In the genomic region with DNA sequence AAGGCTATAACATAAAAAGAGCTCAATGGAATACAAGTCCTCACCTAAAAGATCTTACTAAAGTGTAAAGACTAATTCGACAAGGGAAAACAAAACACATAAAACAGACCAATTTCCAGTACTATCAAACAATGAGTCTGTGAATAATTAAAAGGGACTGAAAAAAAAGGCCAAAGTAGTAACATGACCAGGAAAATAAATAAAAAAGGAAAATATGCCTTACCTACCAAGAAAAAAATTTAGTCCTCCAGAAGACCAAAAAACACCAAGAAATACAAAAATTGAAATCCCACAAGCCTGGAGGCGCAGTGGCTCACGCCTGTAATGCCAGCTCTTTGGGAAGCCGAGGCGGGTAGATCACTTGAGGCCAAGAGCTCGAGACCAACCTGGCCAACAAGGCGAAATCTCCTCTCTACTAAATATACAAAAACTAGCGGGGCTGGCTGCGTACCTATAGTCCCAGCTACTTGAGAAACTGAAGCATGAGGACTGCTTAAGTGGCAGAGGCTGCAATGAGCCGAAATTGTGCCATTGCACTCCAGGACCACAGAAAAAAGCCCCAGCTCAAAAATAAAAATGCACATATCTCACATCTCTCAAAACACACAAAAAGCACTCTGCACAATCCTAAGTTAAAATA, we compare ENCODE assay signal across 8 cellular contexts.
DNase-seq lines count a peak whose midpoint lies in the region; ATAC-seq and TF ChIP-seq lines count a peak whose summit lies in the region.

No MANE protein-coding gene starts in this region.

- TF ChIP-seq CTCF in RWPE2 (IDR thresholded peaks at IDR 0.05; ENCODE audit: poor library complexity, severe bottlenecking) (no peak), colonic mucosa (IDR thresholded peaks at IDR 0.05) (no peak), transverse colon (IDR thresholded peaks at IDR 0.05) (peak in 1 of 5 experiments; percentile 4)

- TF ChIP-seq POLR2A in transverse colon (IDR thresholded peaks at IDR 0.05), result no peak

- no peak for ATAC-seq in RWPE2 (ENCODE audit: low read depth)
- peak; percentile 81 to 86 for ATAC-seq in natural killer cell treated with Interleukin-12 subunit alpha and Interleukin-12 subunit beta and Interleukin-15 and Interleukin-18, amount 100 ng/mL, for 72 hours

- TF ChIP-seq EP300 in transverse colon (IDR thresholded peaks at IDR 0.05; ENCODE audit: low read depth), result no peak

- H3K27ac ChIP-seq in RWPE2 (ENCODE audit: poor library complexity, severe bottlenecking), result peak overlapping the region; percentile 40
- H3K27ac ChIP-seq in colonic mucosa, result peak overlapping the region; percentile 65
- peak overlapping the region; percentile 69 to 89 (median 84) for H3K27ac ChIP-seq in transverse colon

- H3K4me1 Mint-ChIP-seq in natural killer cell treated with Interleukin-12 subunit alpha and Interleukin-12 subunit beta and Interleukin-15 and Interleukin-18, amount 100 ng/mL, for 72 hours (ENCODE audit: low read depth in 2 of 2), result peaks cover 8% of the 10 kb centered on the region in 2 donors

- H3K9me3 Mint-ChIP-seq in natural killer cell treated with Interleukin-12 subunit alpha and Interleukin-12 subunit beta and Interleukin-15 and Interleukin-18, amount 100 ng/mL, for 72 hours, result no peaks in the 10 kb centered on the region

- H3K9me3 ChIP-seq in RWPE2 (ENCODE audit: severe bottlenecking), result no peaks in the 10 kb centered on the region
- no peaks in the 10 kb centered on the region for H3K9me3 ChIP-seq in colonic mucosa
- no peaks in the 10 kb centered on the region for H3K9me3 ChIP-seq in transverse colon

- intact Hi-C loops in colonic mucosa (cut with DNase I), result loop anchor here (10.0 kb wide), 1 partner anchor 106 kb away; no protein-coding TSS in a partner anchor
- intact Hi-C loops in transverse colon (cut with DNase I; ENCODE audit: low total_unique reads), result loop anchor here (5.0 kb wide), 1 partner anchor 114 kb away; no protein-coding TSS in a partner anchor

- H3K27me3 Mint-ChIP-seq in natural killer cell treated with Interleukin-12 subunit alpha and Interleukin-12 subunit beta and Interleukin-15 and Interleukin-18, amount 100 ng/mL, for 72 hours, result no peaks in the 10 kb centered on the region

- H3K36me3 ChIP-seq in RWPE2 (ENCODE audit: low read depth), result no peaks in the 10 kb centered on the region
- no peaks in the 10 kb centered on the region for H3K36me3 ChIP-seq in colonic mucosa
- H3K36me3 ChIP-seq in transverse colon, result no peaks in the 10 kb centered on the region

- peak overlapping the region in 1 of 2 donors; percentile 38 for H3K9ac ChIP-seq in colonic mucosa (ENCODE audit: low read depth in 2 of 2, low read length in 2 of 2)

- DNase-seq in activated T-cell treated with anti-CD3 and anti-CD28 coated beads for 24 hours (ENCODE audit: low read depth) (peak; percentile 14), activated T-cell treated with anti-CD3 and anti-CD28 coated beads for 4 hours (no peak), RWPE2 (ENCODE audit: low spot score) (no peak), colonic mucosa (peak; percentile 26), transverse colon (peak; percentile 68), COR-L47 (lab: John Stamatoyannopoulos, UW) (no peak), 8988T (no peak)
- peak; percentile 83 for DNase-seq in natural killer cell treated with Interleukin-12 subunit alpha and Interleukin-12 subunit beta and Interleukin-15 and Interleukin-18, amount 100 ng/mL, for 72 hours (ENCODE audit: low spot score)

- H3K27me3 ChIP-seq in RWPE2 (ENCODE audit: insufficient read depth, poor library complexity, severe bottlenecking) (no peaks in the 10 kb centered on the region), colonic mucosa (no peaks in the 10 kb centered on the region), transverse colon (no peaks in the 10 kb centered on the region)

- H3K27ac Mint-ChIP-seq in natural killer cell treated with Interleukin-12 subunit alpha and Interleukin-12 subunit beta and Interleukin-15 and Interleukin-18, amount 100 ng/mL, for 72 hours, result no peak overlapping the region

- in situ Hi-C loops in transverse colon (cut with MboI; ENCODE audit: low pct_ligation_motif_present in 1 of 4, low pct_unique_long_range_greater_than_20kb in 1 of 4, low sequenced_read_pairs in 3 of 4), result no loop called here

- H3K36me3 Mint-ChIP-seq in natural killer cell treated with Interleukin-12 subunit alpha and Interleukin-12 subunit beta and Interleukin-15 and Interleukin-18, amount 100 ng/mL, for 72 hours, result no peaks in the 10 kb centered on the region

- peak overlapping the region; percentile 49 for H3K4me3 Mint-ChIP-seq in natural killer cell treated with Interleukin-12 subunit alpha and Interleukin-12 subunit beta and Interleukin-15 and Interleukin-18, amount 100 ng/mL, for 72 hours

- 30 to 32% methylated on average over 1 to 10 of the region's 10 CpGs for WGBS in transverse colon (ENCODE audit: low coverage in 1 of 2), 2 donors

- peaks cover 6% of the 10 kb centered on the region for H3K4me1 ChIP-seq in RWPE2 (ENCODE audit: insufficient read depth, poor library complexity, severe bottlenecking)
- no peaks in the 10 kb centered on the region for H3K4me1 ChIP-seq in colonic mucosa
- H3K4me1 ChIP-seq in transverse colon, result peaks cover 0 to 9% (median 7%) of the 10 kb centered on the region in 4 donors

- no peak overlapping the region for H3K4me3 ChIP-seq in RWPE2 (ENCODE audit: severe bottlenecking)
- H3K4me3 ChIP-seq in colonic mucosa, result no peak overlapping the region
- peak overlapping the region in 3 of 4 donors; percentile 28 to 51 (median 30) for H3K4me3 ChIP-seq in transverse colon

Comparison
In these comparisons a context has a peak if more than half of its experiments do, and no peak if none do; other contexts are left out.
1. DNase-seq: peak in activated T-cell treated with anti-CD3 and anti-CD28 coated beads for 24 hours (single experiment), colonic mucosa (single experiment), natural killer cell treated with Interleukin-12 subunit alpha and Interleukin-12 subunit beta and Interleukin-15 and Interleukin-18, amount 100 ng/mL, for 72 hours (single experiment) and transverse colon (single experiment); none in activated T-cell treated with anti-CD3 and anti-CD28 coated beads for 4 hours (single experiment), RWPE2 (single experiment), COR-L47 (single experiment) and 8988T (single experiment).
2. H3K4me3 ChIP-seq: peak in transverse colon (3 of 4); none in RWPE2 (single experiment) and colonic mucosa (single experiment).
3. Peak in every context shown above with its lines, with median percentiles within 50 percentile points of each other: H3K27ac ChIP-seq.